1 cellular context compared by ENCODE assay signal in genomic region chr5:181265092-181265671, GRCh38.
TF ChIP-seq lines count a peak whose summit lies in the region.

No MANE protein-coding gene starts in this region.

TF ChIP-seq in K562, 482 proteins besides CTCF, POLR2A, EP300 and RAD21:
- TF ChIP-seq SREBF1 (IDR thresholded peaks at IDR 0.05; ENCODE audit: borderline replicate concordance, low read depth, low read length), result no peak
- no peak for TF ChIP-seq HLTF (IDR thresholded peaks at IDR 0.05)
- no peak for TF ChIP-seq KDM1A (IDR thresholded peaks at IDR 0.05)
- no peak for TF ChIP-seq ZNF318 (IDR thresholded peaks at IDR 0.05; ENCODE audit: borderline replicate concordance in 1 of 2, low read depth in 1 of 2)
- peak; percentile 62; the same call in 1 of the 2 replicates for TF ChIP-seq NR2C1 (IDR thresholded peaks at IDR 0.05)
- no peak for TF ChIP-seq NR2C1 (tag; IDR thresholded peaks at IDR 0.05)
- no peak for TF ChIP-seq TRIM24 (IDR thresholded peaks at IDR 0.05)
- TF ChIP-seq ZKSCAN8 (CRISPR knock-in tag; IDR thresholded peaks at IDR 0.05), result no peak
- peak; percentile 25; the same call in 1 of the 2 replicates for TF ChIP-seq EGR1 (conservative IDR thresholded peaks at IDR 0.05)
- no peak for TF ChIP-seq NFATC3 (IDR thresholded peaks at IDR 0.05)
- no peak for TF ChIP-seq ATF2 (CRISPR knock-in tag; IDR thresholded peaks at IDR 0.05)
- TF ChIP-seq POLR2G (IDR thresholded peaks at IDR 0.05; ENCODE audit: low read depth, low read length), result peak; percentile 59
- TF ChIP-seq MAX (CRISPR knock-in tag; IDR thresholded peaks at IDR 0.05), result no peak
